ENCODE assay signal across 2 cellular contexts in the genomic region with DNA sequence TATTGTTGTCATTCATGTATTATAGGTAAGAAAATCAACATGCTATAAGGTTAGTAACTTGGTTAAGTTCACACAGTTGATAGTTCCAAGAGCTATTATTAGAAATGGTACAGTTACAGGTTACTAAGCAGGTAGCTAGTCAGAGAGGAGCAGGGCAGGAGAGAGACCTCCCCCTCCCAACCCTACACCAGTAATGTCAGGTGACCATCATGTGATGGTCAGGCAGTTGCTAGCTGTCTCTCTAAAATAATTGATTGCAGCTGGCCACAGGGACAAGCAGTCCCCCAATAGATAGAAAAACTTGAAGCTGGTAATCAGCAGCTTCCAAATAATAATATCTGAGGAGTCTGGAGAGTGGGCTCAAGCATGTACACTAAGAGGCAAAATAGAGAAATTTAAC.
TF ChIP-seq lines count a peak whose summit lies in the region.

No MANE protein-coding gene starts in this region.

TF ChIP-seq in GM23338, 12 proteins besides CTCF, POLR2A, EP300 and RAD21:
- TF ChIP-seq CREB1 (CRISPR knock-in tag; IDR thresholded peaks at IDR 0.05; ENCODE audit: low read depth) (no peak), JUNB (IDR thresholded peaks at IDR 0.05; ENCODE audit: unreplicated experiment) (no peak), NANOG (IDR thresholded peaks at IDR 0.05; ENCODE audit: borderline replicate concordance) (no peak), REST (IDR thresholded peaks at IDR 0.05; ENCODE audit: unreplicated experiment) (no peak), ZNF114 (CRISPR knock-in tag; IDR thresholded peaks at IDR 0.05) (no peak), EZH2phosphoT487 (IDR thresholded peaks at IDR 0.05; ENCODE audit: unreplicated experiment) (no peak)
- TF ChIP-seq, protein P1, sequence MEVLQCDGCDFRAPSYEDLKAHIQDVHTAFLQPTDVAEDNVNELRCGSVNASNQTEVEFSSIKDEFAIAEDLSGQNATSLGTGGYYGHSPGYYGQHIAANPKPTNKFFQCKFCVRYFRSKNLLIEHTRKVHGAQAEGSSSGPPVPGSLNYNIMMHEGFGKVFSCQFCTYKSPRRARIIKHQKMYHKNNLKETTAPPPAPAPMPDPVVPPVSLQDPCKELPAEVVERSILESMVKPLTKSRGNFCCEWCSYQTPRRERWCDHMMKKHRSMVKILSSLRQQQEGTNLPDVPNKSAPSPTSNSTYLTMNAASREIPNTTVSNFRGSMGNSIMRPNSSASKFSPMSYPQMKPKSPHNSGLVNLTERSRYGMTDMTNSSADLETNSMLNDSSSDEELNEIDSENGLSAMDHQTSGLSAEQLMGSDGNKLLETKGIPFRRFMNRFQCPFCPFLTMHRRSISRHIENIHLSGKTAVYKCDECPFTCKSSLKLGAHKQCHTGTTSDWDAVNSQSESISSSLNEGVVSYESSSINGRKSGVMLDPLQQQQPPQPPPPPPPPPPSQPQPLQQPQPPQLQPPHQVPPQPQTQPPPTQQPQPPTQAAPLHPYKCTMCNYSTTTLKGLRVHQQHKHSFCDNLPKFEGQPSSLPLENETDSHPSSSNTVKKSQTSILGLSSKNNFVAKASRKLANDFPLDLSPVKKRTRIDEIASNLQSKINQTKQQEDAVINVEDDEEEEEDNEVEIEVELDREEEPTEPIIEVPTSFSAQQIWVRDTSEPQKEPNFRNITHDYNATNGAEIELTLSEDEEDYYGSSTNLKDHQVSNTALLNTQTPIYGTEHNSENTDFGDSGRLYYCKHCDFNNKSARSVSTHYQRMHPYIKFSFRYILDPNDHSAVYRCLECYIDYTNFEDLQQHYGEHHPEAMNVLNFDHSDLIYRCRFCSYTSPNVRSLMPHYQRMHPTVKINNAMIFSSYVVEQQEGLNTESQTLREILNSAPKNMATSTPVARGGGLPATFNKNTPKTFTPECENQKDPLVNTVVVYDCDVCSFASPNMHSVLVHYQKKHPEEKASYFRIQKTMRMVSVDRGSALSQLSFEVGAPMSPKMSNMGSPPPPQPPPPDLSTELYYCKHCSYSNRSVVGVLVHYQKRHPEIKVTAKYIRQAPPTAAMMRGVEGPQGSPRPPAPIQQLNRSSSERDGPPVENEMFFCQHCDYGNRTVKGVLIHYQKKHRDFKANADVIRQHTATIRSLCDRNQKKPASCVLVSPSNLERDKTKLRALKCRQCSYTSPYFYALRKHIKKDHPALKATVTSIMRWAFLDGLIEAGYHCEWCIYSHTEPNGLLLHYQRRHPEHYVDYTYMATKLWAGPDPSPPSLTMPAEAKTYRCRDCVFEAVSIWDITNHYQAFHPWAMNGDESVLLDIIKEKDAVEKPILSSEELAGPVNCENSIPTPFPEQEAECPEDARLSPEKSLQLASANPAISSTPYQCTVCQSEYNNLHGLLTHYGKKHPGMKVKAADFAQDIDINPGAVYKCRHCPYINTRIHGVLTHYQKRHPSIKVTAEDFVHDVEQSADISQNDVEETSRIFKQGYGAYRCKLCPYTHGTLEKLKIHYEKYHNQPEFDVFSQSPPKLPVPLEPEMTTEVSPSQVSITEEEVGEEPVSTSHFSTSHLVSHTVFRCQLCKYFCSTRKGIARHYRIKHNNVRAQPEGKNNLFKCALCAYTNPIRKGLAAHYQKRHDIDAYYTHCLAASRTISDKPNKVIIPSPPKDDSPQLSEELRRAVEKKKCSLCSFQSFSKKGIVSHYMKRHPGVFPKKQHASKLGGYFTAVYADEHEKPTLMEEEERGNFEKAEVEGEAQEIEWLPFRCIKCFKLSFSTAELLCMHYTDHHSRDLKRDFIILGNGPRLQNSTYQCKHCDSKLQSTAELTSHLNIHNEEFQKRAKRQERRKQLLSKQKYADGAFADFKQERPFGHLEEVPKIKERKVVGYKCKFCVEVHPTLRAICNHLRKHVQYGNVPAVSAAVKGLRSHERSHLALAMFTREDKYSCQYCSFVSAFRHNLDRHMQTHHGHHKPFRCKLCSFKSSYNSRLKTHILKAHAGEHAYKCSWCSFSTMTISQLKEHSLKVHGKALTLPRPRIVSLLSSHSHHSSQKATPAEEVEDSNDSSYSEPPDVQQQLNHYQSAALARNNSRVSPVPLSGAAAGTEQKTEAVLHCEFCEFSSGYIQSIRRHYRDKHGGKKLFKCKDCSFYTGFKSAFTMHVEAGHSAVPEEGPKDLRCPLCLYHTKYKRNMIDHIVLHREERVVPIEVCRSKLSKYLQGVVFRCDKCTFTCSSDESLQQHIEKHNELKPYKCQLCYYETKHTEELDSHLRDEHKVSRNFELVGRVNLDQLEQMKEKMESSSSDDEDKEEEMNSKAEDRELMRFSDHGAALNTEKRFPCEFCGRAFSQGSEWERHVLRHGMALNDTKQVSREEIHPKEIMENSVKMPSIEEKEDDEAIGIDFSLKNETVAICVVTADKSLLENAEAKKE (CRISPR knock-in tag; IDR thresholded peaks at IDR 0.05) = no peak

TF ChIP-seq in H1, 55 proteins besides CTCF, POLR2A, EP300 and RAD21:
- TF ChIP-seq, protein P2, sequence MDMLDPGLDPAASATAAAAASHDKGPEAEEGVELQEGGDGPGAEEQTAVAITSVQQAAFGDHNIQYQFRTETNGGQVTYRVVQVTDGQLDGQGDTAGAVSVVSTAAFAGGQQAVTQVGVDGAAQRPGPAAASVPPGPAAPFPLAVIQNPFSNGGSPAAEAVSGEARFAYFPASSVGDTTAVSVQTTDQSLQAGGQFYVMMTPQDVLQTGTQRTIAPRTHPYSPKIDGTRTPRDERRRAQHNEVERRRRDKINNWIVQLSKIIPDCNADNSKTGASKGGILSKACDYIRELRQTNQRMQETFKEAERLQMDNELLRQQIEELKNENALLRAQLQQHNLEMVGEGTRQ (IDR thresholded peaks at IDR 0.05; ENCODE audit: low read length) = peak; percentile 86
- no peak for TF ChIP-seq FOSL1 (IDR thresholded peaks at IDR 0.05; ENCODE audit: insufficient read depth, low read depth, low read length)
- 0 out of 2 replicates have a peak, but pooled peaks have one; percentile 54 for TF ChIP-seq ATF3 (IDR thresholded peaks at IDR 0.05; ENCODE audit: insufficient read depth, low read depth, low read length)
TF ChIP-seq in H1: peak in this region for 2.
